Comparison of ENCODE assay signal across 22 cellular contexts in the genomic region with DNA sequence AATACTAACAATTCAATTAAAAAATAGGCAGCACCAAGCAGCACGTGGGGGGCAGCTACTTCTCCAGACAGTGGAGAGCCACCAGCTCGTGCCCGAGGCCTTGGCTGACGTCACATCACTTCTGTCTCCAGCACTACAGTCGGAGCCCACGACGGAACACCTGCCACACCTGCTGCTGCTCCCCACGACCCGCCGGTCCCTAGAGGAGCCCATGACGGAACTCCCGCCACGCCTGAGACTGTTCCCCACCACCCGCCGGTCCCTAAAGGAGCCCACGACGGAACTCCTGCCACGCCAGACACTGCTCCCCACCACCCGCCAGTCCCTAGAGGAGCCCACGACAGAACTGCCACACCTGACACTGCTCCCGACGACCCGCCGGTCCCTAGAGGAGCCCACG.
DNase-seq lines count a peak whose midpoint lies in the region; ATAC-seq and TF ChIP-seq lines count a peak whose summit lies in the region.
"Had no signal": no experiment of that assay in that cellular context is flagged by ENCODE, and none has a peak within 500 bp of the region (broad histone marks: within the 10 kb centered on the region; RNA-seq: fewer than 3 reads in every experiment).

No MANE protein-coding gene starts in this region.

- H3K4me2 ChIP-seq in DOHH2 (ENCODE audit: low read length) = peak overlapping the region; percentile 55
- H3K4me2 ChIP-seq: SK-N-SH had no signal

- H3K9me3 Mint-ChIP-seq in chondrocyte (ENCODE audit: low read depth) = no peaks in the 10 kb centered on the region
- H3K9me3 Mint-ChIP-seq in stimulated activated effector memory CD8-positive, alpha-beta T cell treated with anti-CD3 and anti-CD28 coated beads, Interleukin-12 subunit alpha, Interleukin-12 subunit beta, amount 100 ng/mL, for 72 hours = no peaks in the 10 kb centered on the region
- H3K9me3 Mint-ChIP-seq: activated naive CD8-positive, alpha-beta T cell treated with anti-CD3 and anti-CD28 coated beads for 36 hours; stimulated activated naive CD8-positive, alpha-beta T cell treated with anti-CD3 and anti-CD28 coated beads, Interleukin-15, amount 100 ng/mL, for 72 hours had no signal

- H3K36me3 ChIP-seq in DOHH2 (ENCODE audit: control insufficient read depth, low read length) = peaks cover 10% of the 10 kb centered on the region

- TF ChIP-seq CTCF in DOHH2 (IDR thresholded peaks at IDR 0.05; ENCODE audit: low read depth, low read length, poor library complexity, severe bottlenecking) = no peak
- no peak for TF ChIP-seq CTCF in chondrocyte (IDR thresholded peaks at IDR 0.05)

- H3K9me3 ChIP-seq in DOHH2 (ENCODE audit: control insufficient read depth, insufficient read depth, low read length) = peaks cover 11% of the 10 kb centered on the region; the same call in 1 of the 2 replicates
- H3K9me3 ChIP-seq: SK-N-SH had no signal

- H3F3A ChIP-seq in DOHH2 (ENCODE audit: control insufficient read depth, insufficient read depth) = peaks cover 14% of the 10 kb centered on the region

- H3K4me3 Mint-ChIP-seq in chondrocyte (ENCODE audit: unreplicated experiment) = no peak overlapping the region
- H3K4me3 Mint-ChIP-seq in stimulated activated effector memory CD8-positive, alpha-beta T cell treated with anti-CD3 and anti-CD28 coated beads, Interleukin-12 subunit alpha, Interleukin-12 subunit beta, amount 100 ng/mL, for 72 hours = no peak overlapping the region
- H3K4me3 Mint-ChIP-seq: activated naive CD8-positive, alpha-beta T cell treated with anti-CD3 and anti-CD28 coated beads for 36 hours; nephron progenitor cell; stimulated activated naive CD8-positive, alpha-beta T cell treated with anti-CD3 and anti-CD28 coated beads, Interleukin-15, amount 100 ng/mL, for 72 hours had no signal

- peak overlapping the region; percentile 32 for H3K4me3 ChIP-seq in DOHH2 (ENCODE audit: low read length)
- H3K4me3 ChIP-seq: GM23248 had no signal

- DNase-seq in DMS53 (lab: John Stamatoyannopoulos, UW) (peak; percentile 29), DMS53 treated with DMSO at 0.1 percent for 48 hours (lab: John Stamatoyannopoulos, UW; ENCODE audit: unreplicated experiment) (no peak), chondrocyte (ENCODE audit: low spot score) (no peak), iPS-NIHi11 (ENCODE audit: low spot score) (no peak)
- no peak for DNase-seq in stimulated activated effector memory CD8-positive, alpha-beta T cell treated with anti-CD3 and anti-CD28 coated beads, Interleukin-12 subunit alpha, Interleukin-12 subunit beta, amount 100 ng/mL, for 72 hours (ENCODE audit: low spot score in 2 of 2)
- no peak for DNase-seq in activated effector memory CD4-positive, alpha-beta T cell treated with Interleukin-2 at 50 U/mL for 16 hours
- DNase-seq: activated CD4-positive, alpha-beta T cell treated with anti-CD3 and anti-CD28 coated beads for 1 hour; activated naive CD8-positive, alpha-beta T cell treated with anti-CD3 and anti-CD28 coated beads for 36 hours; activated T-cell treated with anti-CD3 and anti-CD28 coated beads, Interleukin-2, amount 50 U/mL, for 48 hours; DMS 273 treated with DMSO at 0.1 percent for 48 hours; GM23248; IMR-90; MM.1S; NCI-H146; nephron progenitor cell; NK-92 treated with Interleukin-12 subunit alpha and Interleukin-12 subunit beta, amount 100 ng/mL, for 24 hours; SK-N-SH; stimulated activated naive CD8-positive, alpha-beta T cell treated with anti-CD3 and anti-CD28 coated beads, Interleukin-15, amount 100 ng/mL, for 72 hours; trophoblast cell had no signal

- H3K4me1 ChIP-seq in DOHH2 (ENCODE audit: control insufficient read depth, low read length) = peaks cover 46% of the 10 kb centered on the region

- H4K20me1 ChIP-seq in DOHH2 (ENCODE audit: control insufficient read depth, insufficient read depth, low read depth, low read length) = no peaks in the 10 kb centered on the region

- peak overlapping the region; percentile 17 for H3K27ac Mint-ChIP-seq in chondrocyte (ENCODE audit: unreplicated experiment)
- H3K27ac Mint-ChIP-seq in stimulated activated effector memory CD8-positive, alpha-beta T cell treated with anti-CD3 and anti-CD28 coated beads, Interleukin-12 subunit alpha, Interleukin-12 subunit beta, amount 100 ng/mL, for 72 hours = peak overlapping the region; percentile 26
- H3K27ac Mint-ChIP-seq: activated naive CD8-positive, alpha-beta T cell treated with anti-CD3 and anti-CD28 coated beads for 36 hours; nephron progenitor cell; stimulated activated naive CD8-positive, alpha-beta T cell treated with anti-CD3 and anti-CD28 coated beads, Interleukin-15, amount 100 ng/mL, for 72 hours had no signal

- no peaks in the 10 kb centered on the region for H3K27me3 ChIP-seq in DOHH2 (ENCODE audit: control insufficient read depth, low read length)

- ATAC-seq in stimulated activated effector memory CD8-positive, alpha-beta T cell treated with anti-CD3 and anti-CD28 coated beads, Interleukin-12 subunit alpha, Interleukin-12 subunit beta, amount 100 ng/mL, for 72 hours = no peak
- no peak for ATAC-seq in HG03097 (IDR thresholded peaks at IDR 0.05; ENCODE audit: low FRiP score, unreplicated experiment)
- ATAC-seq: stimulated activated naive CD8-positive, alpha-beta T cell treated with anti-CD3 and anti-CD28 coated beads, Interleukin-15, amount 100 ng/mL, for 72 hours had no signal

- H3K27ac ChIP-seq in DOHH2 (ENCODE audit: low read depth, low read length) = peak overlapping the region; percentile 75
- H3K27ac ChIP-seq: GM23248, HL-60 had no signal

- no peaks in the 10 kb centered on the region for H3K9me2 ChIP-seq in DOHH2 (replicated peaks; ENCODE audit: control insufficient read depth, low read length)
- H3K9me2 ChIP-seq: SK-N-SH had no signal

- peaks cover 4% of the 10 kb centered on the region for H3K36me3 Mint-ChIP-seq in chondrocyte (ENCODE audit: low read depth)
- no peaks in the 10 kb centered on the region for H3K36me3 Mint-ChIP-seq in stimulated activated effector memory CD8-positive, alpha-beta T cell treated with anti-CD3 and anti-CD28 coated beads, Interleukin-12 subunit alpha, Interleukin-12 subunit beta, amount 100 ng/mL, for 72 hours

- H3K79me2 ChIP-seq in DOHH2 (ENCODE audit: control insufficient read depth, low read length) = peaks cover 16% of the 10 kb centered on the region

- peaks cover 33% of the 10 kb centered on the region for H3K4me1 Mint-ChIP-seq in chondrocyte (ENCODE audit: low read depth)
- peaks cover 52% of the 10 kb centered on the region for H3K4me1 Mint-ChIP-seq in stimulated activated effector memory CD8-positive, alpha-beta T cell treated with anti-CD3 and anti-CD28 coated beads, Interleukin-12 subunit alpha, Interleukin-12 subunit beta, amount 100 ng/mL, for 72 hours

- H3K27me3 Mint-ChIP-seq in chondrocyte (ENCODE audit: low read depth) = no peaks in the 10 kb centered on the region
- H3K27me3 Mint-ChIP-seq: activated naive CD8-positive, alpha-beta T cell treated with anti-CD3 and anti-CD28 coated beads for 36 hours had no signal
